Comparison of ENCODE assay signal across 20 cellular contexts in the genomic region with DNA sequence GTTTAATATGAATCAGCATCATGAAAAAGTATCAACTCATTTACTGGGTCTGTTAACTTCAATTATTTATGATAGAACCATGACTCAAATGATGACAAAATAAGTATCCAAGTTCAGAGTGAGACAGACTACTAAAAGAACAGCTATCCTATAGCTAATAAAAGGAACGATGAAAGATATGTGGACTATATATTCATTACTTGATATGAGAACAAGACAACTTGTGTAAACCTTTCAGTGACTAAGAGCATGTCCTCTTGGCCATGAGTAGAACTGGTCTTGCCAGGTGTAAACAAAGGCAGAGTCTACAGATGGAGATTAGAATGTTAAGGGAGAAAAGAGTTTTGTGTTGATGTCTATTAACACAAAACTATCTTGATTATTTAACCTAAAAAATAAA.
"Had no signal": no experiment of that assay in that cellular context is flagged by ENCODE, and none has a peak within 500 bp of the region (broad histone marks: within the 10 kb centered on the region; RNA-seq: fewer than 3 reads in every experiment).

No MANE protein-coding gene starts in this region.

- ATAC-seq: activated CD4-positive, CD25-positive, alpha-beta regulatory T cell treated with anti-CD3 and anti-CD28 coated beads, Interleukin-2, amount 50 U/mL, for 24 hours; activated CD8-positive, alpha-beta T cell treated with anti-CD3 and anti-CD28 coated beads, Interleukin-2, amount 10 ng/mL, durations not matched to agents 7 days and 5 days; activated naive CD8-positive, alpha-beta T cell treated with anti-CD3 and anti-CD28 coated beads, Interleukin-2, amount 50 U/mL, for 24 hours; activated T-cell treated with anti-CD3 and anti-CD28 coated beads, Interleukin-2, amount 50 U/mL, for 4 hours; left lobe of liver had no signal

- H3K36me3 Mint-ChIP-seq: activated naive CD4-positive, alpha-beta T cell treated with anti-CD3 and anti-CD28 coated beads, Interleukin-2, amount 10 ng/mL, durations not matched to agents 7 days and 5 days had no signal

- H3K9me3 ChIP-seq: breast epithelium had no signal

- H3K27ac Mint-ChIP-seq: activated CD4-positive, alpha-beta T cell treated with anti-CD3 and anti-CD28 coated beads, Interleukin-2, amount 10 ng/mL, durations not matched to agents 7 days and 5 days; activated CD8-positive, alpha-beta T cell treated with anti-CD3 and anti-CD28 coated beads, Interleukin-2, amount 10 ng/mL, durations not matched to agents 7 days and 5 days; activated naive CD4-positive, alpha-beta T cell treated with anti-CD3 and anti-CD28 coated beads, Interleukin-2, amount 10 ng/mL, durations not matched to agents 7 days and 5 days; activated naive CD8-positive, alpha-beta T cell treated with anti-CD3 and anti-CD28 coated beads, Interleukin-2, amount 50 U/mL, for 24 hours; dendritic cell treated with granulocyte-macrophage colony-stimulating factor and Interleukin-4, amounts not matched to agents 40 ng/mL and 50 ng/mL, for 4 days; nephron progenitor cell; progenitor cell of endocrine pancreas had no signal

- H3K27me3 ChIP-seq: breast epithelium had no signal

- H3K4me1 ChIP-seq: breast epithelium had no signal

- H3K4me3 Mint-ChIP-seq: activated CD4-positive, alpha-beta T cell treated with anti-CD3 and anti-CD28 coated beads, Interleukin-2, amount 10 ng/mL, durations not matched to agents 7 days and 5 days; activated CD8-positive, alpha-beta T cell treated with anti-CD3 and anti-CD28 coated beads, Interleukin-2, amount 10 ng/mL, durations not matched to agents 7 days and 5 days; activated naive CD4-positive, alpha-beta T cell treated with anti-CD3 and anti-CD28 coated beads, Interleukin-2, amount 10 ng/mL, durations not matched to agents 7 days and 5 days; activated naive CD8-positive, alpha-beta T cell treated with anti-CD3 and anti-CD28 coated beads, Interleukin-2, amount 50 U/mL, for 24 hours; activated T-cell treated with anti-CD3 and anti-CD28 coated beads, Interleukin-2, amount 50 U/mL, for 4 hours; dendritic cell treated with granulocyte-macrophage colony-stimulating factor and Interleukin-4, amounts not matched to agents 40 ng/mL and 50 ng/mL, for 4 days; nephron progenitor cell had no signal

- DNase-seq: activated CD4-positive, alpha-beta T cell treated with anti-CD3 and anti-CD28 coated beads, Interleukin-2, amount 10 ng/mL, durations not matched to agents 7 days and 5 days; activated CD8-positive, alpha-beta T cell treated with anti-CD3 and anti-CD28 coated beads, Interleukin-2, amount 10 ng/mL, durations not matched to agents 7 days and 5 days; activated effector memory CD4-positive, alpha-beta T cell treated with Interleukin-2 at 50 U/mL for 16 hours; activated naive CD4-positive, alpha-beta T cell treated with anti-CD3 and anti-CD28 coated beads, Interleukin-2, amount 10 ng/mL, durations not matched to agents 7 days and 5 days; activated naive CD8-positive, alpha-beta T cell treated with anti-CD3 and anti-CD28 coated beads, Interleukin-2, amount 50 U/mL, for 24 hours; activated T-cell treated with anti-CD3 and anti-CD28 coated beads, Interleukin-2, amount 50 U/mL, for 4 hours; aorta; effector CD8-positive, alpha-beta T cell; foreskin melanocyte; kidney; nephron progenitor cell; occipital lobe; stimulated activated naive CD4-positive, alpha-beta T cell; T1000 had no signal

- H3K27ac ChIP-seq: breast epithelium had no signal

- H3K9me3 Mint-ChIP-seq: activated CD4-positive, alpha-beta T cell treated with anti-CD3 and anti-CD28 coated beads, Interleukin-2, amount 10 ng/mL, durations not matched to agents 7 days and 5 days; activated naive CD4-positive, alpha-beta T cell treated with anti-CD3 and anti-CD28 coated beads, Interleukin-2, amount 10 ng/mL, durations not matched to agents 7 days and 5 days; dendritic cell treated with granulocyte-macrophage colony-stimulating factor and Interleukin-4, amounts not matched to agents 40 ng/mL and 50 ng/mL, for 4 days; nephron progenitor cell had no signal

- H3K4me1 Mint-ChIP-seq: activated CD4-positive, alpha-beta T cell treated with anti-CD3 and anti-CD28 coated beads, Interleukin-2, amount 10 ng/mL, durations not matched to agents 7 days and 5 days; activated naive CD4-positive, alpha-beta T cell treated with anti-CD3 and anti-CD28 coated beads, Interleukin-2, amount 10 ng/mL, durations not matched to agents 7 days and 5 days; activated naive CD8-positive, alpha-beta T cell treated with anti-CD3 and anti-CD28 coated beads, Interleukin-2, amount 50 U/mL, for 24 hours had no signal

- H3K27me3 Mint-ChIP-seq: activated CD4-positive, alpha-beta T cell treated with anti-CD3 and anti-CD28 coated beads, Interleukin-2, amount 10 ng/mL, durations not matched to agents 7 days and 5 days; activated naive CD4-positive, alpha-beta T cell treated with anti-CD3 and anti-CD28 coated beads, Interleukin-2, amount 10 ng/mL, durations not matched to agents 7 days and 5 days; activated naive CD8-positive, alpha-beta T cell treated with anti-CD3 and anti-CD28 coated beads, Interleukin-2, amount 50 U/mL, for 24 hours; dendritic cell treated with granulocyte-macrophage colony-stimulating factor and Interleukin-4, amounts not matched to agents 40 ng/mL and 50 ng/mL, for 4 days; progenitor cell of endocrine pancreas had no signal

- H3K36me3 ChIP-seq: breast epithelium had no signal

- H3K4me3 ChIP-seq: breast epithelium, lung had no signal
